Comparison of ENCODE assay signal across 20 cellular contexts in genomic region chr2:166628478-166629136, GRCh38.
DNase-seq lines count a peak whose midpoint lies in the region; FAIRE-seq lines count a peak whose summit lies in the region.
"Had no signal": no experiment of that assay in that cellular context is flagged by ENCODE, and none has a peak within 500 bp of the region (broad histone marks: within the 10 kb centered on the region; RNA-seq: fewer than 3 reads in every experiment).

No MANE protein-coding gene starts in this region.

- peaks cover 20% of the 10 kb centered on the region for H3K4me1 ChIP-seq in HUES6 (ENCODE audit: control insufficient read depth, insufficient read depth, low read length)
- H3K4me1 ChIP-seq in mesendoderm (ENCODE audit: control insufficient read depth, low read depth, low read length): peaks cover 7% of the 10 kb centered on the region
- H3K4me1 ChIP-seq in small intestine (ENCODE audit: control insufficient read depth in 2 of 2, insufficient read depth in 1 of 2, low read depth in 1 of 2, low read length in 1 of 2): no peaks in the 10 kb centered on the region
- H3K4me1 ChIP-seq: testis had no signal

- H2BK15ac ChIP-seq in mesendoderm (replicated peaks; ENCODE audit: low read depth): no peak overlapping the region

- H2AK5ac ChIP-seq in mesendoderm (ENCODE audit: low read length): no peak overlapping the region

- H3K27me3 ChIP-seq in HUES6 (ENCODE audit: control insufficient read depth, insufficient read depth, low read length): no peaks in the 10 kb centered on the region
- H3K27me3 ChIP-seq in mesendoderm (ENCODE audit: insufficient read depth, low read length, poor library complexity): no peaks in the 10 kb centered on the region
- no peaks in the 10 kb centered on the region for H3K27me3 ChIP-seq in small intestine (ENCODE audit: control insufficient read depth in 2 of 2, insufficient read depth in 2 of 2, low read length in 2 of 2)
- H3K27me3 ChIP-seq: brain microvascular endothelial cell, MG63, testis had no signal

- H3K23ac ChIP-seq in mesendoderm (ENCODE audit: low read length): no peak overlapping the region

- H3K9ac ChIP-seq in HUES6 (ENCODE audit: low read length) (peak overlapping the region; percentile 18), mesendoderm (ENCODE audit: low read length) (no peak overlapping the region)

- peak; percentile 17 for DNase-seq in DMS53 treated with DMSO at 0.1 percent for 48 hours (lab: John Stamatoyannopoulos, UW; ENCODE audit: unreplicated experiment)
- peak; percentile 40 for DNase-seq in ecto neural progenitor cell (ENCODE audit: low spot score)
- peak; percentile 82 for DNase-seq in mesendoderm
- no peak for DNase-seq in A172 (ENCODE audit: low spot score)
- DNase-seq in putamen (ENCODE audit: low spot score): no peak
- no peak for DNase-seq in small intestine
- DNase-seq: activated CD4-positive, alpha-beta T cell treated with anti-CD3 and anti-CD28 coated beads, Interleukin-2, amount 50 U/mL, for 1 hour; activated CD8-positive, alpha-beta memory T cell treated with anti-CD3 and anti-CD28 coated beads, Interleukin-2, amount 50 U/mL, for 4 hours; activated effector memory CD4-positive, alpha-beta T cell treated with Interleukin-2 at 50 U/mL for 16 hours; brain microvascular endothelial cell; cortex of kidney; EL; MG63; NCI-H1694; NCI-H446; nucleus accumbens; retina; testis had no signal

- no peak overlapping the region for H4K5ac ChIP-seq in mesendoderm (ENCODE audit: low read length)

- H3K4me3 ChIP-seq in HUES6 (ENCODE audit: low read depth, low read length): no peak overlapping the region
- H3K4me3 ChIP-seq in mesendoderm (ENCODE audit: low read length): no peak overlapping the region
- H3K4me3 ChIP-seq in small intestine (ENCODE audit: low read depth in 1 of 2, low read length in 2 of 2): no peak overlapping the region
- H3K4me3 ChIP-seq: MG63, testis had no signal

- H2BK120ac ChIP-seq in mesendoderm (ENCODE audit: low read depth, low read length): no peak overlapping the region

- H4K8ac ChIP-seq in mesendoderm (ENCODE audit: low read depth, low read length): no peak overlapping the region

- no peaks in the 10 kb centered on the region for H3K79me2 ChIP-seq in mesendoderm (ENCODE audit: control insufficient read depth, insufficient read depth, low read length)

- H3K4me2 ChIP-seq in mesendoderm (ENCODE audit: low read length): no peak overlapping the region

- peak overlapping the region; percentile 52 for H3K56ac ChIP-seq in mesendoderm (ENCODE audit: low read length)

- H2BK5ac ChIP-seq in mesendoderm (ENCODE audit: low read length): no peak overlapping the region

- H3K4ac ChIP-seq in mesendoderm (ENCODE audit: low read depth, low read length): no peak overlapping the region

- no CpG with 5 or more reads among the region's 1 CpG for WGBS in mesendoderm (ENCODE audit: extremely low coverage, insufficient coverage, low lambda C conversion rate)
- 0 to 63% (median 33%) methylated on average over 1 of the region's 1 CpG for WGBS in small intestine, 3 donors

- H3K9me3 ChIP-seq in HUES6 (ENCODE audit: control insufficient read depth, insufficient read depth, low read depth, low read length) (peaks cover 4% of the 10 kb centered on the region; the same call in 1 of the 2 replicates), small intestine (ENCODE audit: control insufficient read depth, low read depth) (no peaks in the 10 kb centered on the region)
- H3K9me3 ChIP-seq: MG63, testis had no signal

- H3K79me1 ChIP-seq in mesendoderm (ENCODE audit: low read length): no peaks in the 10 kb centered on the region

- H3K27ac ChIP-seq in HUES6 (ENCODE audit: low read depth, low read length) (no peak overlapping the region), mesendoderm (ENCODE audit: low read depth, low read length) (no peak overlapping the region), small intestine (ENCODE audit: low read depth in 1 of 2, low read length in 1 of 2) (no peak overlapping the region)
- H3K27ac ChIP-seq: brain microvascular endothelial cell, testis had no signal

- H3K36me3 ChIP-seq in HUES6 (ENCODE audit: control insufficient read depth, insufficient read depth, low read length) (no peaks in the 10 kb centered on the region), mesendoderm (ENCODE audit: control insufficient read depth, insufficient read depth, low read length) (no peaks in the 10 kb centered on the region), small intestine (ENCODE audit: control insufficient read depth in 2 of 2, insufficient read depth in 2 of 2, low read length in 2 of 2) (no peaks in the 10 kb centered on the region)
- H3K36me3 ChIP-seq: brain microvascular endothelial cell, MG63 had no signal

- no peak overlapping the region for H3K18ac ChIP-seq in mesendoderm (ENCODE audit: low read length)

- FAIRE-seq in small intestine (lab: Jason Lieb, UNC): no peak
- FAIRE-seq: endothelial cell of umbilical vein had no signal

Comparison
In these comparisons a context has a peak if more than half of its experiments do, and no peak if none do; other contexts are left out.
1. DNase-seq: peak in DMS53 treated with DMSO at 0.1 percent for 48 hours (single experiment), ecto neural progenitor cell (single experiment) and mesendoderm (single experiment); none in A172 (single experiment), putamen (single experiment) and small intestine (single experiment).